In genomic region chr1:150564051-150564991, GRCh38 we compare ENCODE assay signal across 1 cellular context.
TF ChIP-seq lines count a peak whose summit lies in the region.

No MANE protein-coding gene starts in this region.

TF ChIP-seq in HepG2, 621 proteins besides CTCF, POLR2A, EP300 and RAD21 (continued from another document):
- TF ChIP-seq ZNF362 (CRISPR knock-in tag; IDR thresholded peaks at IDR 0.05; ENCODE audit: borderline replicate concordance), result peak; percentile 54; the same call in 1 of the 2 replicates
TF ChIP-seq in HepG2: peak in this region for 34.
